Comparison of ENCODE assay signal across 25 cellular contexts in genomic region chr12:71556471-71556870, GRCh38.
"Had no signal": no experiment of that assay in that cellular context is flagged by ENCODE, and none has a peak within 500 bp of the region (broad histone marks: within the 10 kb centered on the region; RNA-seq: fewer than 3 reads in every experiment).

No MANE protein-coding gene starts in this region.

- H3K4me1 ChIP-seq: ascending aorta, esophagus muscularis mucosa, gastroesophageal sphincter, heart left ventricle, left ventricle myocardium inferior, pancreas had no signal

- H3K36me3 ChIP-seq: ascending aorta, esophagus muscularis mucosa, gastroesophageal sphincter, heart left ventricle, left ventricle myocardium inferior, pancreas, right lobe of liver, stomach had no signal

- ATAC-seq: gastroesophageal sphincter; heart left ventricle; naive thymus-derived CD8-positive, alpha-beta T cell; pancreas; right lobe of liver; stimulated activated effector memory CD8-positive, alpha-beta T cell treated with anti-CD3 and anti-CD28 coated beads, Interleukin-12 subunit alpha, Interleukin-12 subunit beta, amount 100 ng/mL, for 72 hours had no signal

- FAIRE-seq: bronchial epithelial cell, endothelial cell of umbilical vein, pancreas had no signal

- H3K4me3 ChIP-seq: ascending aorta, esophagus muscularis mucosa, gastroesophageal sphincter, heart left ventricle, left ventricle myocardium inferior, pancreas, right lobe of liver, stomach had no signal

- H3K9me3 Mint-ChIP-seq: dendritic cell treated with granulocyte-macrophage colony-stimulating factor and Interleukin-4, amounts not matched to agents 40 ng/mL and 50 ng/mL, for 4 days; memory B cell; naive thymus-derived CD8-positive, alpha-beta T cell; stimulated activated effector memory CD8-positive, alpha-beta T cell treated with anti-CD3 and anti-CD28 coated beads, Interleukin-12 subunit alpha, Interleukin-12 subunit beta, amount 100 ng/mL, for 72 hours; type B pancreatic cell had no signal

- H3K27ac ChIP-seq: ascending aorta, esophagus muscularis mucosa, gastroesophageal sphincter, heart left ventricle, left ventricle myocardium inferior, pancreas, right lobe of liver, stomach, VCaP had no signal

- H3K27me3 Mint-ChIP-seq: dendritic cell treated with granulocyte-macrophage colony-stimulating factor and Interleukin-4, amounts not matched to agents 40 ng/mL and 50 ng/mL, for 4 days; type B pancreatic cell had no signal

- H3K27ac Mint-ChIP-seq: dendritic cell treated with granulocyte-macrophage colony-stimulating factor and Interleukin-4, amounts not matched to agents 40 ng/mL and 50 ng/mL, for 4 days; memory B cell; stimulated activated effector memory CD8-positive, alpha-beta T cell treated with anti-CD3 and anti-CD28 coated beads, Interleukin-12 subunit alpha, Interleukin-12 subunit beta, amount 100 ng/mL, for 72 hours; type B pancreatic cell had no signal

- H3K9me3 ChIP-seq: ascending aorta, esophagus muscularis mucosa, gastroesophageal sphincter, left ventricle myocardium inferior, pancreas, right lobe of liver, stomach had no signal

- DNase-seq: activated CD4-positive, alpha-beta T cell treated with anti-CD3 and anti-CD28 coated beads for 1 hour; activated CD8-positive, alpha-beta memory T cell treated with anti-CD3 and anti-CD28 coated beads for 24 hours; activated CD8-positive, alpha-beta memory T cell treated with anti-CD3 and anti-CD28 coated beads, Interleukin-2, amount 50 U/mL, for 48 hours; activated effector memory CD4-positive, alpha-beta T cell treated with anti-CD3 and anti-CD28 coated beads, Interleukin-2, amount 50 U/mL, for 16 hours; activated naive CD4-positive, alpha-beta T cell treated with anti-CD3 and anti-CD28 coated beads, Interleukin-2, amount 50 U/mL, for 16 hours; activated T-cell treated with anti-CD3 and anti-CD28 coated beads, Interleukin-2, amount 50 U/mL, for 48 hours; cerebellar nuclear complex; effector CD8-positive, alpha-beta T cell; heart left ventricle; left ventricle myocardium inferior; naive thymus-derived CD8-positive, alpha-beta T cell; pancreas; right lobe of liver; stimulated activated CD4-positive, alpha-beta T cell treated with anti-CD3 and anti-CD28 coated beads, Interleukin-4, amount 100 ng/mL, for 24 hours; stomach had no signal

- H3K36me3 Mint-ChIP-seq: memory B cell; naive thymus-derived CD8-positive, alpha-beta T cell; stimulated activated effector memory CD8-positive, alpha-beta T cell treated with anti-CD3 and anti-CD28 coated beads, Interleukin-12 subunit alpha, Interleukin-12 subunit beta, amount 100 ng/mL, for 72 hours; type B pancreatic cell had no signal

- H3K4me1 Mint-ChIP-seq: memory B cell; naive thymus-derived CD8-positive, alpha-beta T cell; stimulated activated effector memory CD8-positive, alpha-beta T cell treated with anti-CD3 and anti-CD28 coated beads, Interleukin-12 subunit alpha, Interleukin-12 subunit beta, amount 100 ng/mL, for 72 hours had no signal

- H3K4me3 Mint-ChIP-seq: dendritic cell treated with granulocyte-macrophage colony-stimulating factor and Interleukin-4, amounts not matched to agents 40 ng/mL and 50 ng/mL, for 4 days; memory B cell; naive thymus-derived CD8-positive, alpha-beta T cell; stimulated activated effector memory CD8-positive, alpha-beta T cell treated with anti-CD3 and anti-CD28 coated beads, Interleukin-12 subunit alpha, Interleukin-12 subunit beta, amount 100 ng/mL, for 72 hours; type B pancreatic cell had no signal

- H3K27me3 ChIP-seq: ascending aorta, esophagus muscularis mucosa, gastroesophageal sphincter, heart left ventricle, pancreas, right lobe of liver, stomach had no signal
